Comparison of ENCODE assay signal across 9 cellular contexts in genomic region chr6:53647437-53648094, GRCh38. TPM values are rescaled to one million over a fixed set of nuclear protein-coding genes. Genes with fewer than 3 reads are reported as not detected.
DNase-seq lines count a peak whose midpoint lies in the region; ATAC-seq and TF ChIP-seq lines count a peak whose summit lies in the region.
"Had no signal": no experiment of that assay in that cellular context is flagged by ENCODE, and none has a peak within 500 bp of the region (broad histone marks: within the 10 kb centered on the region; RNA-seq: fewer than 3 reads in every experiment).

No MANE protein-coding gene starts in this region.

- H3K9me3 ChIP-seq in DND-41 (ENCODE audit: insufficient read depth, low read length, severe bottlenecking) (no peaks in the 10 kb centered on the region), right atrium auricular region (no peaks in the 10 kb centered on the region)

- H3K36me3 ChIP-seq in DND-41 (ENCODE audit: insufficient read depth, low read length) = no peaks in the 10 kb centered on the region
- peaks cover 9% of the 10 kb centered on the region for H3K36me3 ChIP-seq in right atrium auricular region

- DNase-seq in DND-41 (peak; percentile 67), HS-5 (ENCODE audit: low read depth) (peak; percentile 6), mucosa of gallbladder (ENCODE audit: low spot score) (no peak), right atrium auricular region (ENCODE audit: low spot score) (no peak), COR-L47 (lab: John Stamatoyannopoulos, UW) (no peak)
- no peak for DNase-seq in activated T-cell treated with anti-CD3 and anti-CD28 coated beads, Interleukin-2, amount 50 U/mL, for 24 hours
- peak; percentile 42 for DNase-seq in stimulated activated CD8-positive, alpha-beta memory T cell treated with anti-CD3 and anti-CD28 coated beads, Interleukin-4, amount 100 ng/mL, for 48 hours

- no peaks in the 10 kb centered on the region for H3K27me3 Mint-ChIP-seq in activated T-cell treated with anti-CD3 and anti-CD28 coated beads, Interleukin-2, amount 50 U/mL, for 24 hours

- peak overlapping the region; percentile 73 for H3K27ac Mint-ChIP-seq in activated T-cell treated with anti-CD3 and anti-CD28 coated beads, Interleukin-2, amount 50 U/mL, for 24 hours

- H3K27me3 ChIP-seq in DND-41 (ENCODE audit: insufficient read depth, low read length, poor library complexity) (no peaks in the 10 kb centered on the region), right atrium auricular region (no peaks in the 10 kb centered on the region)

- no peaks in the 10 kb centered on the region for H3K79me2 ChIP-seq in DND-41 (ENCODE audit: insufficient read depth, low read length)

- peak overlapping the region; percentile 30 for H3K4me3 Mint-ChIP-seq in activated T-cell treated with anti-CD3 and anti-CD28 coated beads, Interleukin-2, amount 50 U/mL, for 24 hours

- H3K4me1 Mint-ChIP-seq in activated T-cell treated with anti-CD3 and anti-CD28 coated beads, Interleukin-2, amount 50 U/mL, for 24 hours (ENCODE audit: low read depth) = peaks cover 43% of the 10 kb centered on the region

- no peak overlapping the region for H3K4me3 ChIP-seq in DND-41 (ENCODE audit: low read depth in 1 of 2, low read length in 2 of 2)
- no peak overlapping the region for H3K4me3 ChIP-seq in right atrium auricular region
- H3K4me3 ChIP-seq: skin epidermis had no signal

- H4K20me1 ChIP-seq in DND-41 (ENCODE audit: insufficient read depth, low read length) = no peaks in the 10 kb centered on the region

- H3K4me2 ChIP-seq in DND-41 (ENCODE audit: insufficient read depth, low read length) = peak overlapping the region; percentile 29

- no peaks in the 10 kb centered on the region for H3K9me3 Mint-ChIP-seq in activated T-cell treated with anti-CD3 and anti-CD28 coated beads, Interleukin-2, amount 50 U/mL, for 24 hours

- TF ChIP-seq CTCF in DND-41 (IDR thresholded peaks at IDR 0.05; ENCODE audit: borderline replicate concordance, extremely low read depth, low read length, poor library complexity, severe bottlenecking) (no peak), right atrium auricular region (IDR thresholded peaks at IDR 0.05) (no peak)

- ATAC-seq in DND-41 (ENCODE audit: insufficient read depth, low read depth) = peak; percentile 97
- peak; percentile 82 for ATAC-seq in GM21447 (IDR thresholded peaks at IDR 0.05; ENCODE audit: unreplicated experiment)

- H3K27ac ChIP-seq in DND-41 (ENCODE audit: low read length) (peak overlapping the region; percentile 16), right atrium auricular region (no peak overlapping the region)

- H3K4me1 ChIP-seq in DND-41 (ENCODE audit: insufficient read depth, low read length) (peaks cover 21% of the 10 kb centered on the region), right atrium auricular region (peaks cover 0 to 22% of the 10 kb centered on the region in 2 donors)

- H3K9ac ChIP-seq in DND-41 (ENCODE audit: low read depth, low read length) = no peak overlapping the region

- H2AFZ ChIP-seq in DND-41 (ENCODE audit: low read depth, low read length) = peak overlapping the region; percentile 7

- peaks cover 1% of the 10 kb centered on the region for H3K36me3 Mint-ChIP-seq in activated T-cell treated with anti-CD3 and anti-CD28 coated beads, Interleukin-2, amount 50 U/mL, for 24 hours (ENCODE audit: low read depth)

RNA-seq across cellular contexts. Expression of gene KLHL31, which starts 18.0 kb away (rescaled TPM):
- 0.17 TPM for total RNA-seq in mucosa of gallbladder
- 100 to 1,000 TPM; 143 to 203 TPM for total RNA-seq in right atrium auricular region

Comparison
In these comparisons a context has a peak if more than half of its experiments do, and no peak if none do; other contexts are left out.
1. DNase-seq: peak in DND-41 (single experiment), HS-5 (single experiment) and stimulated activated CD8-positive, alpha-beta memory T cell treated with anti-CD3 and anti-CD28 coated beads, Interleukin-4, amount 100 ng/mL, for 48 hours (single experiment); none in activated T-cell treated with anti-CD3 and anti-CD28 coated beads, Interleukin-2, amount 50 U/mL, for 24 hours (single experiment), mucosa of gallbladder (single experiment), right atrium auricular region (single experiment) and COR-L47 (single experiment).
2. RNA of gene KLHL31, which starts 18.0 kb away (total RNA-seq): 143 to 203 TPM in right atrium auricular region; 0.17 TPM in mucosa of gallbladder (single experiment); every median in the first group is over 100 times any median in the second.